ENCODE assay signal across 8 cellular contexts in the genomic region with DNA sequence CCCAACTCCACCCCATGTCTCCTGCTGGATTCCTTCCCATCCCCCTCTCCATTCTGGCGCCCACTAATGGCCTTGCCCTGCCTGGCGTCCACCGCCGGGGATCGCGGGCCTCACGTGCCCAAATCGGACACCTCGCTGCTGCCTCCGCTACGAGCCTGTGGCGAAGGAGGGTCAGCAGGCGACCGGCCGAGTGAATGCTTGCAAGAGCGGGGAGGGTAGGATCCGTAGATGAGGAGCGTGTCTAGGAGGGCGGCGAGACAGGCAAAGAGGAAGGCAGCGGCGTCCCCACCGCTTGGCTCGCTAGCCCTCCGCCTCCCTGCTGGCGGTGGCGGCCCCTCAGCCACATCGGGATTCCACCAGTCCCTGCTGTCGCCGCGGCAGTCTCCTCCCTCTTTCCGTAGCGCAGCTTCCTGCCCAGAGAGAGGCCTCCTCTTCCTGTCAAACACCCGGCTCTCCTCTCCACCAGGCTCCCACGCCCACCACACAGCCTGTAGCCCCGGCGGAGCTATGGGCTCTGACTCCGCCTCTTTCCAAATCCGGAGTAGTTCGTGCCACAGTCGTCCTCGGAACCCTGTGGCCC. TPM values are rescaled to one million over a fixed set of nuclear protein-coding genes. Genes with fewer than 3 reads are reported as not detected.
DNase-seq lines count a peak whose midpoint lies in the region; ATAC-seq and TF ChIP-seq lines count a peak whose summit lies in the region.

A gene (minus strand): TSS at position 387 of the 580 bp plus-strand sequence.

- H3K27ac ChIP-seq in ovary (peak within 1 kb of the TSS in 1 of 2 donors; percentile 64), tibial nerve (peak within 1 kb of the TSS; percentile 27 to 88 (median 80))

- H3K9me3 Mint-ChIP-seq in activated naive CD4-positive, alpha-beta T cell treated with anti-CD3 and anti-CD28 coated beads, Interleukin-2, amount 50 U/mL, for 24 hours = no peaks in the 10 kb centered on the region

- intact Hi-C loops in Right ventricle myocardium inferior (cut with DNase I) = loop anchor here (10.0 kb wide), 1 partner anchor 556 kb away; a partner anchor contains a TSS
- intact Hi-C loops in ovary (cut with DNase I) = no loop called here

- peak; percentile 91 for DNase-seq in GM03348 (ENCODE audit: low spot score)
- peak; percentile 80 for DNase-seq in HEK293T (ENCODE audit: extremely low spot score)
- peak; percentile 79 for DNase-seq in MV-4-11 (lab: John Stamatoyannopoulos, UW)
- peak; percentile 86 for DNase-seq in Right ventricle myocardium inferior (ENCODE audit: missing footprints)
- peak; percentile 53 to 64 (median 61) for DNase-seq in ovary
- peak; percentile 28 to 48 for DNase-seq in tibial nerve (ENCODE audit: low spot score in 2 of 2)

- no peak for TF ChIP-seq EP300 in ovary (IDR thresholded peaks at IDR 0.05)
- peak in 1 of 2 donors; percentile 71 for TF ChIP-seq EP300 in tibial nerve (IDR thresholded peaks at IDR 0.05)

- POLR2A ChIA-PET in HEK293T (lab: Yijun Ruan, JAX) = interaction anchor here (0.9 kb wide), 1 partner anchor 126 kb away, joined by 4 read pairs; a partner anchor contains a TSS

- H3K27ac Mint-ChIP-seq in activated naive CD4-positive, alpha-beta T cell treated with anti-CD3 and anti-CD28 coated beads, Interleukin-2, amount 50 U/mL, for 24 hours = peak within 1 kb of the TSS; percentile 80

- H3K27me3 ChIP-seq in ovary (no peaks in the 10 kb centered on the region), tibial nerve (no peaks in the 10 kb centered on the region)

- no peaks in the 10 kb centered on the region for H3K36me3 ChIP-seq in ovary
- no peaks in the 10 kb centered on the region for H3K36me3 ChIP-seq in tibial nerve

- ATAC-seq in SK-N-SH treated with all-trans-retinoic acid at 6 μM for 48 hours (peak; percentile 100), Right ventricle myocardium inferior (peak; percentile 100)

- peak within 1 kb of the TSS; percentile 57 for H3K4me3 ChIP-seq in ovary
- peak within 1 kb of the TSS; percentile 36 to 72 (median 62) for H3K4me3 ChIP-seq in tibial nerve

- CTCF ChIA-PET in HEK293T (lab: Yijun Ruan, JAX) = no interaction called here

- peaks cover 9% of the 10 kb centered on the region for H3K4me1 Mint-ChIP-seq in activated naive CD4-positive, alpha-beta T cell treated with anti-CD3 and anti-CD28 coated beads, Interleukin-2, amount 50 U/mL, for 24 hours

- 30 to 35% (median 32%) methylated on average over 42 of the region's 42 CpGs for WGBS in ovary, 3 donors
- WGBS in tibial nerve, 2 donors = 0 to 55% methylated on average over 10 to 42 of the region's 42 CpGs

- H3K4me1 ChIP-seq in ovary (ENCODE audit: insufficient read depth) (peaks cover 1% of the 10 kb centered on the region), tibial nerve (no peaks in the 10 kb centered on the region)

- H3K36me3 Mint-ChIP-seq in activated naive CD4-positive, alpha-beta T cell treated with anti-CD3 and anti-CD28 coated beads, Interleukin-2, amount 50 U/mL, for 24 hours = peaks cover 4% of the 10 kb centered on the region

- H3K4me3 Mint-ChIP-seq in activated naive CD4-positive, alpha-beta T cell treated with anti-CD3 and anti-CD28 coated beads, Interleukin-2, amount 50 U/mL, for 24 hours = peak within 1 kb of the TSS; percentile 92

- H3K27me3 Mint-ChIP-seq in activated naive CD4-positive, alpha-beta T cell treated with anti-CD3 and anti-CD28 coated beads, Interleukin-2, amount 50 U/mL, for 24 hours = no peaks in the 10 kb centered on the region

- H3K9me3 ChIP-seq in ovary (no peaks in the 10 kb centered on the region), tibial nerve (no peaks in the 10 kb centered on the region)

- TF ChIP-seq CTCF in ovary (IDR thresholded peaks at IDR 0.05) (no peak), tibial nerve (IDR thresholded peaks at IDR 0.05) (peak in 1 of 5 experiments; percentile 17)

- no peak for TF ChIP-seq POLR2A in ovary (IDR thresholded peaks at IDR 0.05)
- TF ChIP-seq POLR2A in tibial nerve (IDR thresholded peaks at IDR 0.05) = peak in 1 of 2 donors; percentile 38

TF ChIP-seq in HEK293T, 16 proteins besides CTCF, POLR2A, EP300 and RAD21:
- TF ChIP-seq HDGF (IDR thresholded peaks at IDR 0.05; ENCODE audit: borderline replicate concordance) (no peak), L3MBTL2 (conservative IDR thresholded peaks at IDR 0.05) (peak; percentile 80), FOXM1 (IDR thresholded peaks at IDR 0.05; ENCODE audit: borderline replicate concordance) (no peak)

TF ChIP-seq in SK-N-SH treated with all-trans-retinoic acid at 6 μM for 48 hours, 23 proteins besides CTCF, POLR2A, EP300 and RAD21:
- TF ChIP-seq ZNF70 (CRISPR knock-in tag; IDR thresholded peaks at IDR 0.05) (no peak), SNAI2 (CRISPR knock-in tag; IDR thresholded peaks at IDR 0.05) (no peak), TOX (CRISPR knock-in tag; IDR thresholded peaks at IDR 0.05; ENCODE audit: borderline replicate concordance) (no peak), ZFP30 (CRISPR knock-in tag; IDR thresholded peaks at IDR 0.05) (no peak), ESRRG (CRISPR knock-in tag; IDR thresholded peaks at IDR 0.05) (no peak), ZNF8 (CRISPR knock-in tag; IDR thresholded peaks at IDR 0.05) (no peak), ZNF565 (CRISPR knock-in tag; conservative IDR thresholded peaks at IDR 0.05; ENCODE audit: low read depth) (no peak), ISL1 (CRISPR knock-in tag; IDR thresholded peaks at IDR 0.05) (no peak), TCF4 (CRISPR knock-in tag; IDR thresholded peaks at IDR 0.05; ENCODE audit: borderline replicate concordance) (no peak), PPARA (CRISPR knock-in tag; IDR thresholded peaks at IDR 0.05; ENCODE audit: borderline replicate concordance) (no peak)
- TF ChIP-seq, protein P1, sequence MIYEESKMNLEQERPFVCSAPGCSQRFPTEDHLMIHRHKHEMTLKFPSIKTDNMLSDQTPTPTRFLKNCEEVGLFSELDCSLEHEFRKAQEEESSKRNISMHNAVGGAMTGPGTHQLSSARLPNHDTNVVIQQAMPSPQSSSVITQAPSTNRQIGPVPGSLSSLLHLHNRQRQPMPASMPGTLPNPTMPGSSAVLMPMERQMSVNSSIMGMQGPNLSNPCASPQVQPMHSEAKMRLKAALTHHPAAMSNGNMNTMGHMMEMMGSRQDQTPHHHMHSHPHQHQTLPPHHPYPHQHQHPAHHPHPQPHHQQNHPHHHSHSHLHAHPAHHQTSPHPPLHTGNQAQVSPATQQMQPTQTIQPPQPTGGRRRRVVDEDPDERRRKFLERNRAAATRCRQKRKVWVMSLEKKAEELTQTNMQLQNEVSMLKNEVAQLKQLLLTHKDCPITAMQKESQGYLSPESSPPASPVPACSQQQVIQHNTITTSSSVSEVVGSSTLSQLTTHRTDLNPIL (CRISPR knock-in tag; IDR thresholded peaks at IDR 0.05; ENCODE audit: low read depth) = no peak
- TF ChIP-seq, protein P2, sequence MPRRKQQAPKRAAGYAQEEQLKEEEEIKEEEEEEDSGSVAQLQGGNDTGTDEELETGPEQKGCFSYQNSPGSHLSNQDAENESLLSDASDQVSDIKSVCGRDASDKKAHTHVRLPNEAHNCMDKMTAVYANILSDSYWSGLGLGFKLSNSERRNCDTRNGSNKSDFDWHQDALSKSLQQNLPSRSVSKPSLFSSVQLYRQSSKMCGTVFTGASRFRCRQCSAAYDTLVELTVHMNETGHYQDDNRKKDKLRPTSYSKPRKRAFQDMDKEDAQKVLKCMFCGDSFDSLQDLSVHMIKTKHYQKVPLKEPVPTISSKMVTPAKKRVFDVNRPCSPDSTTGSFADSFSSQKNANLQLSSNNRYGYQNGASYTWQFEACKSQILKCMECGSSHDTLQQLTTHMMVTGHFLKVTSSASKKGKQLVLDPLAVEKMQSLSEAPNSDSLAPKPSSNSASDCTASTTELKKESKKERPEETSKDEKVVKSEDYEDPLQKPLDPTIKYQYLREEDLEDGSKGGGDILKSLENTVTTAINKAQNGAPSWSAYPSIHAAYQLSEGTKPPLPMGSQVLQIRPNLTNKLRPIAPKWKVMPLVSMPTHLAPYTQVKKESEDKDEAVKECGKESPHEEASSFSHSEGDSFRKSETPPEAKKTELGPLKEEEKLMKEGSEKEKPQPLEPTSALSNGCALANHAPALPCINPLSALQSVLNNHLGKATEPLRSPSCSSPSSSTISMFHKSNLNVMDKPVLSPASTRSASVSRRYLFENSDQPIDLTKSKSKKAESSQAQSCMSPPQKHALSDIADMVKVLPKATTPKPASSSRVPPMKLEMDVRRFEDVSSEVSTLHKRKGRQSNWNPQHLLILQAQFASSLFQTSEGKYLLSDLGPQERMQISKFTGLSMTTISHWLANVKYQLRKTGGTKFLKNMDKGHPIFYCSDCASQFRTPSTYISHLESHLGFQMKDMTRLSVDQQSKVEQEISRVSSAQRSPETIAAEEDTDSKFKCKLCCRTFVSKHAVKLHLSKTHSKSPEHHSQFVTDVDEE (CRISPR knock-in tag; IDR thresholded peaks at IDR 0.05) = no peak
- TF ChIP-seq, protein P3, sequence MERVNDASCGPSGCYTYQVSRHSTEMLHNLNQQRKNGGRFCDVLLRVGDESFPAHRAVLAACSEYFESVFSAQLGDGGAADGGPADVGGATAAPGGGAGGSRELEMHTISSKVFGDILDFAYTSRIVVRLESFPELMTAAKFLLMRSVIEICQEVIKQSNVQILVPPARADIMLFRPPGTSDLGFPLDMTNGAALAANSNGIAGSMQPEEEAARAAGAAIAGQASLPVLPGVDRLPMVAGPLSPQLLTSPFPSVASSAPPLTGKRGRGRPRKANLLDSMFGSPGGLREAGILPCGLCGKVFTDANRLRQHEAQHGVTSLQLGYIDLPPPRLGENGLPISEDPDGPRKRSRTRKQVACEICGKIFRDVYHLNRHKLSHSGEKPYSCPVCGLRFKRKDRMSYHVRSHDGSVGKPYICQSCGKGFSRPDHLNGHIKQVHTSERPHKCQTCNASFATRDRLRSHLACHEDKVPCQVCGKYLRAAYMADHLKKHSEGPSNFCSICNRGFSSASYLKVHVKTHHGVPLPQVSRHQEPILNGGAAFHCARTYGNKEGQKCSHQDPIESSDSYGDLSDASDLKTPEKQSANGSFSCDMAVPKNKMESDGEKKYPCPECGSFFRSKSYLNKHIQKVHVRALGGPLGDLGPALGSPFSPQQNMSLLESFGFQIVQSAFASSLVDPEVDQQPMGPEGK (CRISPR knock-in tag; IDR thresholded peaks at IDR 0.05; ENCODE audit: borderline replicate concordance) = no peak

RNA-seq across cellular contexts. Expression of the gene that starts here (rescaled TPM):
- total RNA-seq in Right ventricle myocardium inferior (6.9 TPM), ovary (10 to 100 TPM in 3 of 7 donors, 1 to 10 TPM in 4; 3.3 to 10.7 (median 8.5) TPM), tibial nerve (10 to 100 TPM in 2 of 4 donors, 1 to 10 TPM in 2; 5.5 to 18.1 (median 10.7) TPM)
- 10 to 100 TPM in 1 of 2 donors, 1 to 10 TPM in 1; 7.7 to 13.5 TPM for polyA plus RNA-seq in ovary

Comparison
In these comparisons a context has a peak if more than half of its experiments do, and no peak if none do; other contexts are left out.
1. DNase-seq: peak in every context shown above with its lines; median percentile 91 in GM03348; 86 in Right ventricle myocardium inferior; 80 in HEK293T; 79 in MV-4-11; 61 in ovary; 38 in tibial nerve.